12 cellular contexts compared by ENCODE assay signal in genomic region chr5:141096586-141096985, GRCh38. TPM values are rescaled to one million over a fixed set of nuclear protein-coding genes. Genes with fewer than 3 reads are reported as not detected.
"Had no signal": no experiment of that assay in that cellular context is flagged by ENCODE, and none has a peak within 500 bp of the region (broad histone marks: within the 10 kb centered on the region; RNA-seq: fewer than 3 reads in every experiment).

No MANE protein-coding gene starts in this region.

RNA-seq across cellular contexts. Expression of gene PCDHB4, which starts 25.0 kb away (rescaled TPM):
- total RNA-seq: mononuclear cell had no signal

RNA-seq across cellular contexts. Expression of gene PCDHB1, which starts 45.4 kb away (rescaled TPM):
- total RNA-seq: left cardiac atrium, left colon, left lobe of liver, left ventricle myocardium inferior, left ventricle myocardium superior, liver, lower leg skin, lung microvascular endothelial cell, mammary epithelial cell, mesenteric fat pad, myocyte had no signal
